In genomic region chr17:19470529-19471261, GRCh38 we compare ENCODE assay signal across 2 cellular contexts.
A peak's percentile ranks its signal among the peaks of the same experiment; 100 is the strongest.
TF ChIP-seq lines count a peak whose summit lies in the region.

No MANE protein-coding gene starts in this region.

TF ChIP-seq in liver, 16 proteins besides CTCF, POLR2A, EP300 and RAD21:
- TF ChIP-seq RXRA (IDR thresholded peaks at IDR 0.05): peak in 1 of 2 donors; percentile 31
- no peak for TF ChIP-seq YY1 (IDR thresholded peaks at IDR 0.05)
- TF ChIP-seq SP1 (IDR thresholded peaks at IDR 0.05): peak; percentile 13
TF ChIP-seq in liver: peak in this region for 2.

TF ChIP-seq in HepG2, 621 proteins besides CTCF, POLR2A, EP300 and RAD21:
- TF ChIP-seq SRSF4 (IDR thresholded peaks at IDR 0.05; ENCODE audit: low read depth, low read length, poor library complexity, severe bottlenecking): no peak
- no peak for TF ChIP-seq SALL2 (CRISPR knock-in tag; IDR thresholded peaks at IDR 0.05)
- TF ChIP-seq AGO1 (IDR thresholded peaks at IDR 0.05; ENCODE audit: low read depth, low read length, poor library complexity, severe bottlenecking): no peak
- no peak for TF ChIP-seq PHF8 (CRISPR knock-in tag; IDR thresholded peaks at IDR 0.05)
- TF ChIP-seq ZSCAN22 (CRISPR knock-in tag; IDR thresholded peaks at IDR 0.05): no peak
- TF ChIP-seq KDM3A (CRISPR knock-in tag; IDR thresholded peaks at IDR 0.05; ENCODE audit: low read depth): no peak
- no peak for TF ChIP-seq ELK4 (CRISPR knock-in tag; IDR thresholded peaks at IDR 0.05; ENCODE audit: borderline replicate concordance)
- TF ChIP-seq MED8 (CRISPR knock-in tag; IDR thresholded peaks at IDR 0.05; ENCODE audit: insufficient replicate concordance): no peak
- no peak for TF ChIP-seq FOXM1 (CRISPR knock-in tag; IDR thresholded peaks at IDR 0.05)
- TF ChIP-seq, protein P1, sequence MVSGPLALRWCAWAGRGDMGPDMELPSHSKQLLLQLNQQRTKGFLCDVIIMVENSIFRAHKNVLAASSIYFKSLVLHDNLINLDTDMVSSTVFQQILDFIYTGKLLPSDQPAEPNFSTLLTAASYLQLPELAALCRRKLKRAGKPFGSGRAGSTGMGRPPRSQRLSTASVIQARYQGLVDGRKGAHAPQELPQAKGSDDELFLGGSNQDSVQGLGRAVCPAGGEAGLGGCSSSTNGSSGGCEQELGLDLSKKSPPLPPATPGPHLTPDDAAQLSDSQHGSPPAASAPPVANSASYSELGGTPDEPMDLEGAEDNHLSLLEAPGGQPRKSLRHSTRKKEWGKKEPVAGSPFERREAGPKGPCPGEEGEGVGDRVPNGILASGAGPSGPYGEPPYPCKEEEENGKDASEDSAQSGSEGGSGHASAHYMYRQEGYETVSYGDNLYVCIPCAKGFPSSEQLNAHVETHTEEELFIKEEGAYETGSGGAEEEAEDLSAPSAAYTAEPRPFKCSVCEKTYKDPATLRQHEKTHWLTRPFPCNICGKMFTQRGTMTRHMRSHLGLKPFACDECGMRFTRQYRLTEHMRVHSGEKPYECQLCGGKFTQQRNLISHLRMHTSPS (CRISPR knock-in tag; IDR thresholded peaks at IDR 0.05; ENCODE audit: low read depth): no peak
- no peak for TF ChIP-seq KAT2B (IDR thresholded peaks at IDR 0.05; ENCODE audit: borderline replicate concordance, low read depth, low read length)
- no peak for TF ChIP-seq HNF1A (IDR thresholded peaks at IDR 0.05; ENCODE audit: low read depth)
- TF ChIP-seq HNF1A (CRISPR knock-in tag; IDR thresholded peaks at IDR 0.05; ENCODE audit: borderline replicate concordance): no peak
- no peak for TF ChIP-seq ZNF713 (CRISPR knock-in tag; IDR thresholded peaks at IDR 0.05)
- no peak for TF ChIP-seq TBL1XR1 (IDR thresholded peaks at IDR 0.05; ENCODE audit: borderline replicate concordance, low read length, partially characterized antibody)
- TF ChIP-seq, protein P2, sequence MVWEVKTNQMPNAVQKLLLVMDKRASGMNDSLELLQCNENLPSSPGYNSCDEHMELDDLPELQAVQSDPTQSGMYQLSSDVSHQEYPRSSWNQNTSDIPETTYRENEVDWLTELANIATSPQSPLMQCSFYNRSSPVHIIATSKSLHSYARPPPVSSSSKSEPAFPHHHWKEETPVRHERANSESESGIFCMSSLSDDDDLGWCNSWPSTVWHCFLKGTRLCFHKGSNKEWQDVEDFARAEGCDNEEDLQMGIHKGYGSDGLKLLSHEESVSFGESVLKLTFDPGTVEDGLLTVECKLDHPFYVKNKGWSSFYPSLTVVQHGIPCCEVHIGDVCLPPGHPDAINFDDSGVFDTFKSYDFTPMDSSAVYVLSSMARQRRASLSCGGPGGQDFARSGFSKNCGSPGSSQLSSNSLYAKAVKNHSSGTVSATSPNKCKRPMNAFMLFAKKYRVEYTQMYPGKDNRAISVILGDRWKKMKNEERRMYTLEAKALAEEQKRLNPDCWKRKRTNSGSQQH (CRISPR knock-in tag; IDR thresholded peaks at IDR 0.05; ENCODE audit: low read depth): no peak
- TF ChIP-seq ZNF414 (CRISPR knock-in tag; IDR thresholded peaks at IDR 0.05): no peak
- TF ChIP-seq, protein P3, sequence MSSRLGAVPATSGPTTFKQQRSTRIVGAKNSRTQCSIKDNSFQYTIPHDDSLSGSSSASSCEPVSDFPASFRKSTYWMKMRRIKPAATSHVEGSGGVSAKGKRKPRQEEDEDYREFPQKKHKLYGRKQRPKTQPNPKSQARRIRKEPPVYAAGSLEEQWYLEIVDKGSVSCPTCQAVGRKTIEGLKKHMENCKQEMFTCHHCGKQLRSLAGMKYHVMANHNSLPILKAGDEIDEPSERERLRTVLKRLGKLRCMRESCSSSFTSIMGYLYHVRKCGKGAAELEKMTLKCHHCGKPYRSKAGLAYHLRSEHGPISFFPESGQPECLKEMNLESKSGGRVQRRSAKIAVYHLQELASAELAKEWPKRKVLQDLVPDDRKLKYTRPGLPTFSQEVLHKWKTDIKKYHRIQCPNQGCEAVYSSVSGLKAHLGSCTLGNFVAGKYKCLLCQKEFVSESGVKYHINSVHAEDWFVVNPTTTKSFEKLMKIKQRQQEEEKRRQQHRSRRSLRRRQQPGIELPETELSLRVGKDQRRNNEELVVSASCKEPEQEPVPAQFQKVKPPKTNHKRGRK (CRISPR knock-in tag; IDR thresholded peaks at IDR 0.05): no peak
- no peak for TF ChIP-seq DR1 (CRISPR knock-in tag; IDR thresholded peaks at IDR 0.05)
- no peak for TF ChIP-seq FOSL2 (CRISPR knock-in tag; IDR thresholded peaks at IDR 0.05)
- no peak for TF ChIP-seq ZBTB20 (CRISPR knock-in tag; IDR thresholded peaks at IDR 0.05; ENCODE audit: borderline replicate concordance, low read depth)
